9 cellular contexts compared by ENCODE assay signal in genomic region chr1:211305044-211305443, GRCh38. TPM values are rescaled to one million over a fixed set of nuclear protein-coding genes. Genes with fewer than 3 reads are reported as not detected.
DNase-seq lines count a peak whose midpoint lies in the region; ATAC-seq and TF ChIP-seq lines count a peak whose summit lies in the region.
"Had no signal": no experiment of that assay in that cellular context is flagged by ENCODE, and none has a peak within 500 bp of the region (broad histone marks: within the 10 kb centered on the region; RNA-seq: fewer than 3 reads in every experiment).

No MANE protein-coding gene starts in this region.

- ATAC-seq in GM18858 (IDR thresholded peaks at IDR 0.05; ENCODE audit: unreplicated experiment) (peak; percentile 92), GM21825 (IDR thresholded peaks at IDR 0.05; ENCODE audit: unreplicated experiment) (peak; percentile 98), omental fat pad (ENCODE audit: low FRiP score) (no peak)

- peaks cover 34% of the 10 kb centered on the region for H3K4me1 ChIP-seq in KMS-11 (ENCODE audit: low read depth, poor library complexity, severe bottlenecking)

- H3K27ac Mint-ChIP-seq in immature natural killer cell = peak overlapping the region in 4 of 6 donors; percentile 4 to 16 (median 6)

- no peaks in the 10 kb centered on the region for H4K20me1 ChIP-seq in KMS-11 (ENCODE audit: insufficient read depth)

- DNase-seq in immature natural killer cell = no peak
- DNase-seq in MV-4-11 (lab: John Stamatoyannopoulos, UW) = no peak
- DNase-seq in omental fat pad (ENCODE audit: low spot score) = no peak
- no peak for DNase-seq in SKM-1 treated with dmso at 0.1 percent for 144 hours (lab: John Stamatoyannopoulos, UW; ENCODE audit: unreplicated experiment)
- DNase-seq in OCI-M2 (lab: John Stamatoyannopoulos, UW; ENCODE audit: unreplicated experiment) = no peak

- H3K4me1 Mint-ChIP-seq in immature natural killer cell = peaks cover 2 to 7% of the 10 kb centered on the region in 2 donors

- peak overlapping the region; percentile 30; the same call in 1 of the 2 replicates for H3K4me2 ChIP-seq in KMS-11

- no peaks in the 10 kb centered on the region for H3K27me3 ChIP-seq in KMS-11 (ENCODE audit: insufficient read depth, low read depth)

- H3K27me3 Mint-ChIP-seq in immature natural killer cell (ENCODE audit: low read depth in 3 of 3) = no peaks in the 10 kb centered on the region
- H3K27me3 Mint-ChIP-seq: central memory CD8-positive, alpha-beta T cell had no signal

- no peaks in the 10 kb centered on the region; the same call in 1 of the 2 replicates for H3K36me3 ChIP-seq in KMS-11 (ENCODE audit: insufficient read depth)

- no peaks in the 10 kb centered on the region for H3K9me3 Mint-ChIP-seq in immature natural killer cell
- H3K9me3 Mint-ChIP-seq: central memory CD8-positive, alpha-beta T cell had no signal

- no peak overlapping the region for H3K4me3 ChIP-seq in KMS-11 (IDR thresholded peaks at IDR 0.05; ENCODE audit: insufficient read depth, low read depth, low read length)

- H3K27ac ChIP-seq in KMS-11 = peak overlapping the region; percentile 52; the same call in 1 of the 2 replicates

- no peaks in the 10 kb centered on the region for H3K79me2 ChIP-seq in KMS-11 (ENCODE audit: insufficient read depth, low read depth)

- no peak overlapping the region for H3K4me3 Mint-ChIP-seq in immature natural killer cell
- H3K4me3 Mint-ChIP-seq: central memory CD8-positive, alpha-beta T cell had no signal

- TF ChIP-seq CTCF in KMS-11 (conservative IDR thresholded peaks at IDR 0.05; ENCODE audit: low read depth, low read length) = no peak
- no peak for TF ChIP-seq CTCF in omental fat pad (IDR thresholded peaks at IDR 0.05)

- peaks cover 11 to 30% (median 14%) of the 10 kb centered on the region in 3 donors for H3K36me3 Mint-ChIP-seq in immature natural killer cell

- no peak overlapping the region for H2AFZ ChIP-seq in KMS-11 (ENCODE audit: low read depth)

- peak overlapping the region; percentile 15; the same call in 1 of the 2 replicates for H3K9ac ChIP-seq in KMS-11

RNA-seq across cellular contexts. Expression of gene TRAF5, which starts 21.6 kb away (rescaled TPM):
- polyA plus RNA-seq in immature natural killer cell = 10 to 100 TPM; 19.6 to 37.0 (median 21.8) TPM
- 10 to 100 TPM; 14.8 to 24.5 (median 18.7) TPM for total RNA-seq in omental fat pad

RNA-seq across cellular contexts. Expression of gene RCOR3, which starts 45.9 kb away (rescaled TPM):
- polyA plus RNA-seq in immature natural killer cell = 10 to 100 TPM; 11.7 to 33.3 (median 16.4) TPM
- total RNA-seq in omental fat pad = 10 to 100 TPM; 20.5 to 45.6 (median 31.0) TPM
